ENCODE assay signal across 1 cellular context in genomic region chr19:55654833-55655647, GRCh38.
TF ChIP-seq lines count a peak whose summit lies in the region.

Gene U2AF2, plus strand, starts transcription at chr19:55655035. Its CDS starts 70 bp downstream, at chr19:55655105.

TF ChIP-seq in WTC11, 78 proteins besides CTCF, POLR2A, EP300 and RAD21 (continued from another document and continues in another):
- TF ChIP-seq ZNF532 (CRISPR knock-in tag; IDR thresholded peaks at IDR 0.05; ENCODE audit: borderline replicate concordance), result no peak
- no peak for TF ChIP-seq MXD4 (CRISPR knock-in tag; IDR thresholded peaks at IDR 0.05; ENCODE audit: borderline replicate concordance)
- no peak for TF ChIP-seq ERG (CRISPR knock-in tag; IDR thresholded peaks at IDR 0.05)
- TF ChIP-seq CDX4 (CRISPR knock-in tag; IDR thresholded peaks at IDR 0.05; ENCODE audit: borderline replicate concordance), result no peak
- TF ChIP-seq HMGXB4 (CRISPR knock-in tag; IDR thresholded peaks at IDR 0.05), result peak; percentile 82; the same call in 1 of the 2 replicates
- TF ChIP-seq NR2C2 (CRISPR knock-in tag; IDR thresholded peaks at IDR 0.05), result no peak
- TF ChIP-seq RELA (CRISPR knock-in tag; IDR thresholded peaks at IDR 0.05; ENCODE audit: borderline replicate concordance), result no peak
- TF ChIP-seq NFYB (CRISPR knock-in tag; conservative IDR thresholded peaks at IDR 0.05; ENCODE audit: low read depth), result no peak
- TF ChIP-seq JAZF1 (CRISPR knock-in tag; IDR thresholded peaks at IDR 0.05), result no peak
- peak; percentile 49; the same call in 1 of the 2 replicates for TF ChIP-seq GABPB1 (CRISPR knock-in tag; IDR thresholded peaks at IDR 0.05)
- TF ChIP-seq HMGA2 (CRISPR knock-in tag; IDR thresholded peaks at IDR 0.05), result no peak
- TF ChIP-seq AFF4 (CRISPR knock-in tag; IDR thresholded peaks at IDR 0.05; ENCODE audit: borderline replicate concordance), result no peak
- TF ChIP-seq ZSCAN18 (CRISPR knock-in tag; IDR thresholded peaks at IDR 0.05), result no peak
- peak; percentile 66 for TF ChIP-seq FOXP4 (CRISPR knock-in tag; IDR thresholded peaks at IDR 0.05)
- peak; percentile 45 for TF ChIP-seq MAX (CRISPR knock-in tag; IDR thresholded peaks at IDR 0.05)
- no peak for TF ChIP-seq MLX (CRISPR knock-in tag; IDR thresholded peaks at IDR 0.05)
- 0 out of 2 replicates have a peak, but pooled peaks have one; percentile 17 for TF ChIP-seq ZNF317 (CRISPR knock-in tag; IDR thresholded peaks at IDR 0.05; ENCODE audit: borderline replicate concordance, low read depth)
- no peak; the same call in 1 of the 2 replicates for TF ChIP-seq MYBL2 (CRISPR knock-in tag; IDR thresholded peaks at IDR 0.05)
- TF ChIP-seq EMX1 (CRISPR knock-in tag; IDR thresholded peaks at IDR 0.05), result no peak
- TF ChIP-seq ZBTB21 (CRISPR knock-in tag; IDR thresholded peaks at IDR 0.05; ENCODE audit: borderline replicate concordance), result peak; percentile 28; the same call in 1 of the 2 replicates
- TF ChIP-seq JUN (CRISPR knock-in tag; IDR thresholded peaks at IDR 0.05), result peak; percentile 41; the same call in 1 of the 2 replicates
- TF ChIP-seq ZNF121 (CRISPR knock-in tag; IDR thresholded peaks at IDR 0.05), result no peak
- no peak for TF ChIP-seq SMAD4 (CRISPR knock-in tag; IDR thresholded peaks at IDR 0.05)
- no peak for TF ChIP-seq TP53 (CRISPR knock-in tag; IDR thresholded peaks at IDR 0.05)
- no peak for TF ChIP-seq SOX15 (CRISPR knock-in tag; IDR thresholded peaks at IDR 0.05)
- 0 out of 2 replicates have a peak, but pooled peaks have one; percentile 53 for TF ChIP-seq PRRX2 (CRISPR knock-in tag; IDR thresholded peaks at IDR 0.05)
- TF ChIP-seq SMAD3 (CRISPR knock-in tag; IDR thresholded peaks at IDR 0.05; ENCODE audit: borderline replicate concordance), result 0 out of 2 replicates have a peak, but pooled peaks have one; percentile 26
- no peak for TF ChIP-seq ZBTB43 (CRISPR knock-in tag; IDR thresholded peaks at IDR 0.05)
- no peak for TF ChIP-seq E2F1 (CRISPR knock-in tag; IDR thresholded peaks at IDR 0.05)
- no peak for TF ChIP-seq ZNF263 (CRISPR knock-in tag; IDR thresholded peaks at IDR 0.05; ENCODE audit: low read depth)
- TF ChIP-seq FOXK1 (CRISPR knock-in tag; IDR thresholded peaks at IDR 0.05), result no peak; the same call in 1 of the 2 replicates
- no peak for TF ChIP-seq ATF2 (CRISPR knock-in tag; IDR thresholded peaks at IDR 0.05; ENCODE audit: borderline replicate concordance, low read depth)
